8 cellular contexts compared by ENCODE assay signal in genomic region chr3:135895106-135895733, GRCh38.
DNase-seq lines count a peak whose midpoint lies in the region; ATAC-seq and TF ChIP-seq lines count a peak whose summit lies in the region.

No MANE protein-coding gene starts in this region.

- DNase-seq in DMS53 (lab: John Stamatoyannopoulos, UW) (peak; percentile 81), HT1080 (ENCODE audit: low read depth) (peak; percentile 92), NCI-H748 treated with DMSO at 0.1 percent for 48 hours (lab: John Stamatoyannopoulos, UW) (peak; percentile 61)
- peak; percentile 43 for DNase-seq in activated T-cell treated with anti-CD3 and anti-CD28 coated beads, Interleukin-2, amount 50 U/mL, for 24 hours

- no peak overlapping the region for H3K27ac Mint-ChIP-seq in activated T-cell treated with anti-CD3 and anti-CD28 coated beads, Interleukin-2, amount 50 U/mL, for 24 hours

- H3K4me1 ChIP-seq in gastroesophageal sphincter (no peaks in the 10 kb centered on the region), parathyroid adenoma (no peaks in the 10 kb centered on the region)

- 0 to 6% methylated on average over 2 to 3 of the region's 3 CpGs for WGBS in gastroesophageal sphincter (ENCODE audit: low coverage in 1 of 2), 2 donors

- TF ChIP-seq CTCF in gastroesophageal sphincter (IDR thresholded peaks at IDR 0.05) (peak; percentile 60 to 84 (median 62)), parathyroid adenoma (IDR thresholded peaks at IDR 0.05) (peak; percentile 82)

- ATAC-seq in gastroesophageal sphincter (no peak), HG02973 (IDR thresholded peaks at IDR 0.05; ENCODE audit: unreplicated experiment) (no peak), GM21529 (IDR thresholded peaks at IDR 0.05; ENCODE audit: unreplicated experiment) (no peak)

- no peaks in the 10 kb centered on the region for H3K27me3 Mint-ChIP-seq in activated T-cell treated with anti-CD3 and anti-CD28 coated beads, Interleukin-2, amount 50 U/mL, for 24 hours

- H2AFZ ChIP-seq in parathyroid adenoma = peak overlapping the region; percentile 23

- H3K4me3 ChIP-seq in gastroesophageal sphincter (no peak overlapping the region), parathyroid adenoma (ENCODE audit: low read depth, low read length) (no peak overlapping the region)

- H3K27me3 ChIP-seq in gastroesophageal sphincter = no peaks in the 10 kb centered on the region
- H3K27me3 ChIP-seq in parathyroid adenoma (ENCODE audit: control insufficient read depth, insufficient read depth, low read length) = no peaks in the 10 kb centered on the region

- H3K36me3 Mint-ChIP-seq in activated T-cell treated with anti-CD3 and anti-CD28 coated beads, Interleukin-2, amount 50 U/mL, for 24 hours (ENCODE audit: low read depth) = no peaks in the 10 kb centered on the region

- no peaks in the 10 kb centered on the region for H3K4me1 Mint-ChIP-seq in activated T-cell treated with anti-CD3 and anti-CD28 coated beads, Interleukin-2, amount 50 U/mL, for 24 hours (ENCODE audit: low read depth)

- no peak overlapping the region for H3K4me3 Mint-ChIP-seq in activated T-cell treated with anti-CD3 and anti-CD28 coated beads, Interleukin-2, amount 50 U/mL, for 24 hours

- H3K9ac ChIP-seq in parathyroid adenoma = no peak overlapping the region

- H3K9me3 Mint-ChIP-seq in activated T-cell treated with anti-CD3 and anti-CD28 coated beads, Interleukin-2, amount 50 U/mL, for 24 hours = no peaks in the 10 kb centered on the region

- no peak for TF ChIP-seq EP300 in gastroesophageal sphincter (IDR thresholded peaks at IDR 0.05)

- H3K36me3 ChIP-seq in gastroesophageal sphincter (no peaks in the 10 kb centered on the region), parathyroid adenoma (ENCODE audit: control insufficient read depth, insufficient read depth, low read length) (no peaks in the 10 kb centered on the region)

- no peak for TF ChIP-seq POLR2A in gastroesophageal sphincter (IDR thresholded peaks at IDR 0.05)

- no peaks in the 10 kb centered on the region for H3K79me2 ChIP-seq in parathyroid adenoma

- no peak overlapping the region for H3K4me2 ChIP-seq in parathyroid adenoma (ENCODE audit: low read length)

- H3K9me3 ChIP-seq in gastroesophageal sphincter = no peaks in the 10 kb centered on the region
- no peaks in the 10 kb centered on the region for H3K9me3 ChIP-seq in parathyroid adenoma (ENCODE audit: control insufficient read depth, low read length)

- H3K27ac ChIP-seq in gastroesophageal sphincter (no peak overlapping the region), parathyroid adenoma (no peak overlapping the region)
